21 cellular contexts compared by ENCODE assay signal in the genomic region with DNA sequence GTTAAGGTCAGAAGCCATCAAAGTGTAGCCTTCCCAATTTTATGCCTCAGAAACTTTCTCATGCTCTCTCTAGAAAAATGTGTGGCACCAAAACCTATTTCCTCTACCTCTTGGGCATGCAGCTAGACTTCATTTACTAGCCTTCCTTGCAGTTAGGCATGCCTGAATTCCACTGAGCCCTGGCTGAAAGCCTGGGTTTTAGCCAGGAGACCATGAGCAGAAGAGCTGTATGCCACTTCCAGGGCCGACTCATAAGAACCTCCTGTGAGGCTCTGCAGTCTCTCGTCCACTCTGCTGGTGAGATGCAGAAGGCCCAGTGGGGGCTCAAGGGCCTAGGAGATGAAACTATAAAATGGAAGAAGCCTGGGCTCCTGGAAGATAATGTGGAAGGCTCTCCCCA.
DNase-seq lines count a peak whose midpoint lies in the region; ATAC-seq, FAIRE-seq and TF ChIP-seq lines count a peak whose summit lies in the region.
"Had no signal": no experiment of that assay in that cellular context is flagged by ENCODE, and none has a peak within 500 bp of the region (broad histone marks: within the 10 kb centered on the region; RNA-seq: fewer than 3 reads in every experiment).

No MANE protein-coding gene starts in this region.

- H3K23ac ChIP-seq in mesenchymal stem cell (ENCODE audit: low read length in 2 of 2): no peak overlapping the region

- no peak for TF ChIP-seq CTCF in natural killer cell (IDR thresholded peaks at IDR 0.05)

- H4K91ac ChIP-seq in mesenchymal stem cell (ENCODE audit: low read length): no peak overlapping the region

- no peaks in the 10 kb centered on the region for H3K4me1 Mint-ChIP-seq in natural killer cell
- H3K4me1 Mint-ChIP-seq: GM23338 had no signal

- no peak overlapping the region for H2BK5ac ChIP-seq in mesenchymal stem cell (ENCODE audit: low read depth, low read length, poor library complexity, severe bottlenecking)

- H2BK120ac ChIP-seq in mesenchymal stem cell (ENCODE audit: low read depth, low read length): no peak overlapping the region

- H3K4ac ChIP-seq in mesenchymal stem cell (ENCODE audit: low read depth in 1 of 2, low read length in 2 of 2): peak overlapping the region in 1 of 2 experiments; percentile 24

- H3K36me3 ChIP-seq in ACC112 (ENCODE audit: insufficient read depth, low read length): no peaks in the 10 kb centered on the region
- H3K36me3 ChIP-seq in mesenchymal stem cell (ENCODE audit: control insufficient read depth in 1 of 2, insufficient read depth in 2 of 2, low read depth in 1 of 2, low read length in 2 of 2): peaks cover 10 to 30% of the 10 kb centered on the region in 2 experiments
- H3K36me3 ChIP-seq: SJCRH30 had no signal

- no peaks in the 10 kb centered on the region for H3K79me2 ChIP-seq in ACC112 (ENCODE audit: control insufficient read depth, insufficient read depth, low read length, unreplicated experiment)

- H2BK15ac ChIP-seq in mesenchymal stem cell (ENCODE audit: low read depth, poor library complexity, severe bottlenecking): no peak overlapping the region

- peaks cover 32% of the 10 kb centered on the region for H3K4me1 ChIP-seq in ACC112 (ENCODE audit: control insufficient read depth, insufficient read depth, low read length, unreplicated experiment)
- peaks cover 26% of the 10 kb centered on the region for H3K4me1 ChIP-seq in mesenchymal stem cell (ENCODE audit: control insufficient read depth, insufficient read depth, low read depth, low read length)
- H3K4me1 ChIP-seq: Peyer's patch had no signal

- no peak overlapping the region for H3K4me3 ChIP-seq in ACC112 (ENCODE audit: low read depth, low read length)
- H3K4me3 ChIP-seq in mesenchymal stem cell (ENCODE audit: insufficient read depth in 1 of 2, low read depth in 1 of 2, low read length in 2 of 2): peak overlapping the region in 1 of 2 experiments; percentile 1
- H3K4me3 ChIP-seq: GM23338, K562, Peyer's patch, SJCRH30 had no signal

- peaks cover 3 to 6% of the 10 kb centered on the region in 2 donors for H3K27me3 Mint-ChIP-seq in natural killer cell (ENCODE audit: low read depth in 2 of 2)

- H3K9ac ChIP-seq in mesenchymal stem cell (ENCODE audit: low read length): peak overlapping the region; percentile 31

- ATAC-seq in natural killer cell: no peak
- ATAC-seq: GM23338, K562 had no signal

- H3K9me3 ChIP-seq in mesenchymal stem cell (ENCODE audit: control insufficient read depth, low read length): no peaks in the 10 kb centered on the region
- H3K9me3 ChIP-seq: Peyer's patch, SJCRH30 had no signal

- 90% methylated on average over 2 of the region's 2 CpGs for WGBS in mesenchymal stem cell

- no peak overlapping the region for H3K14ac ChIP-seq in mesenchymal stem cell (ENCODE audit: low read length in 2 of 2)

- H3K9me3 Mint-ChIP-seq in natural killer cell: no peaks in the 10 kb centered on the region
- H3K9me3 Mint-ChIP-seq: GM23338 had no signal

- H3K27ac ChIP-seq in ACC112 (ENCODE audit: low read depth, low read length): peak overlapping the region; percentile 86
- H3K27ac ChIP-seq in mesenchymal stem cell (ENCODE audit: low read length, poor library complexity, severe bottlenecking): peak overlapping the region; percentile 90
- H3K27ac ChIP-seq: HL-60, Peyer's patch, SJCRH30 had no signal

- H3K4me2 ChIP-seq in mesenchymal stem cell (ENCODE audit: low read length, poor library complexity, severe bottlenecking): no peak overlapping the region
- H3K4me2 ChIP-seq: GM23338 had no signal

- H3K18ac ChIP-seq in mesenchymal stem cell (ENCODE audit: low read depth in 1 of 2, low read length in 2 of 2): peak overlapping the region in 1 of 2 experiments; percentile 37

- H3K36me3 Mint-ChIP-seq in natural killer cell: no peaks in the 10 kb centered on the region

- H3K4me3 Mint-ChIP-seq in natural killer cell: no peak overlapping the region
- H3K4me3 Mint-ChIP-seq: GM23338 had no signal

- peaks cover 15% of the 10 kb centered on the region for H3K79me1 ChIP-seq in mesenchymal stem cell (replicated peaks; ENCODE audit: low read length, poor library complexity, severe bottlenecking)

- no peak for FAIRE-seq in urothelium cell line (lab: Jason Lieb, UNC)
- FAIRE-seq: A204.1, G401.6, GM12891, K562 had no signal

- intact Hi-C loops in natural killer cell (cut with micrococcal nuclease): no loop called here

- no peaks in the 10 kb centered on the region for H3K27me3 ChIP-seq in ACC112 (ENCODE audit: insufficient read depth, low read length)
- H3K27me3 ChIP-seq in mesenchymal stem cell (ENCODE audit: control insufficient read depth in 1 of 2, insufficient read depth in 1 of 2, low read length in 2 of 2): no peaks in the 10 kb centered on the region
- H3K27me3 ChIP-seq: Peyer's patch, SJCRH30 had no signal

- DNase-seq in M059J (ENCODE audit: low read depth) (peak; percentile 56), astrocyte of the hippocampus (ENCODE audit: low read depth, low spot score) (peak; percentile 56), mesenchymal stem cell (no peak), mesenteric fat pad (ENCODE audit: low spot score) (no peak), natural killer cell (no peak), NCI-H510A treated with DMSO at 0.1 percent for 48 hours (lab: John Stamatoyannopoulos, UW) (no peak), urothelium cell line (ENCODE audit: low spot score) (no peak)
- DNase-seq: AML-193, Calu3, NCI-H187 treated with DMSO at 0.1 percent for 48 hours, NCI-H2171, NCI-H446 treated with DMSO at 0.1 percent for 48 hours, Peyer's patch, SJCRH30 had no signal

- H3K27ac Mint-ChIP-seq in natural killer cell: no peak overlapping the region
- H3K27ac Mint-ChIP-seq: GM23338 had no signal

- peak overlapping the region; percentile 78 for H2AK5ac ChIP-seq in mesenchymal stem cell (ENCODE audit: low read length, severe bottlenecking)

- no peak overlapping the region for H4K8ac ChIP-seq in mesenchymal stem cell (ENCODE audit: low read length)

- H2BK12ac ChIP-seq in mesenchymal stem cell (ENCODE audit: low read length in 2 of 2): no peak overlapping the region

- H2AFZ ChIP-seq in ACC112 (ENCODE audit: low read length, unreplicated experiment): peak overlapping the region; percentile 4
- no peak overlapping the region for H2AFZ ChIP-seq in mesenchymal stem cell (ENCODE audit: low read depth, low read length)
- H2AFZ ChIP-seq: GM23338 had no signal

Comparison
In these comparisons a context has a peak if more than half of its experiments do, and no peak if none do; other contexts are left out.
1. DNase-seq: peak in M059J (single experiment) and astrocyte of the hippocampus (single experiment); none in mesenchymal stem cell (single experiment), mesenteric fat pad (single experiment), natural killer cell (single experiment), NCI-H510A treated with DMSO at 0.1 percent for 48 hours (single experiment) and urothelium cell line (single experiment).